Comparison of ENCODE assay signal across 8 cellular contexts in the genomic region with DNA sequence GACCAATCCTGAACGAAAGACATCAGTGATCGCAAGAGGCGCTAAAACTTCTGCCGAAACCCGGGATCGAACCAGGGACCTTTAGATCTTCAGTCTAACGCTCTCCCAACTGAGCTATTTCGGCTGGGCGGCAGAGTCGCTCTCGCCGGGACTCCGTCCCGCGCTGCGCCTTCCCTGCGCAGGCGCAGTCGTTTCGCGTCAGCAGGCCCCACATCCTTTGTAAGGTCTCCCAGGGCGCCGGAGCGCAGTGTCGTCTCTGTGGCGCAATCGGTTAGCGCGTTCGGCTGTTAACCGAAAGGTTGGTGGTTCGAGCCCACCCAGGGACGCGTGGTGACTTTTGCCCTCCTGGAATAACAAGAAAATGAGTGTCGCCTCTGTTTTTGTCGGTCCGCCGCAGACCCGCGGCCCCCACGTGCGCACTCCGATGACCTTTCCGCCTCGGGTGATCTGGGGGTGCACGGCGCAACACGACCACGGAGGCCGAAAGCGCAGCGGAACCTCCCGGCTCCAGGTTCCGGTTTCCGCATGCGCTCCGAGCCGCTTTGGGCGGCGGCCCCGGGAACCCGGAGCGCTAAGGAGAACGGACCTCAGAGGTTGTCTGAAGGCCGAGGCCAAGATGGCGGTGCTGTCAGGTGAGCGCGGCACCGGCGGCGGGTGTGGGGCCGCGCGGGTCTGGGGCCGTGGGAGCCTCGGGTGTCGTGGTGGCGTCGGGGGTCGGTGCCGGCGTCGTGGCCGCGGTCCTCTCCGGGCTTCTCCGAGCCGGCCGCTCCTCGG. TPM values are rescaled to one million over a fixed set of nuclear protein-coding genes. Genes with fewer than 3 reads are reported as not detected.
A peak's percentile ranks its signal among the peaks of the same experiment; 100 is the strongest.
DNase-seq lines count a peak whose midpoint lies in the region; ATAC-seq and TF ChIP-seq lines count a peak whose summit lies in the region.

Gene NDUFS7, plus strand, starts transcription at position 597 of the 774 bp plus-strand sequence. Its CDS starts 20 bp downstream, at position 617.

- peaks cover 0 to 2% (median 0%) of the 10 kb centered on the region in 3 donors for H3K36me3 Mint-ChIP-seq in immature natural killer cell

- BruUV-seq in mammary epithelial cell (replicated peaks; lab: Mats Ljungman, UMichigan), result TSS peak; percentile 41

- peak within 1 kb of the TSS; percentile 92 to 100 (median 97) for H3K27ac Mint-ChIP-seq in immature natural killer cell

- peak within 1 kb of the TSS; percentile 83 for H3K9ac ChIP-seq in mammary epithelial cell (ENCODE audit: insufficient read depth, low read length)

- peak; percentile 81 for ATAC-seq in GM18909 (IDR thresholded peaks at IDR 0.05; ENCODE audit: poor library complexity, unreplicated experiment)
- peak; percentile 73 for ATAC-seq in HG03159 (IDR thresholded peaks at IDR 0.05; ENCODE audit: unreplicated experiment)

- H3K4me1 Mint-ChIP-seq in immature natural killer cell, result peaks cover 24% of the 10 kb centered on the region in 2 donors

- H3K9me3 Mint-ChIP-seq in immature natural killer cell, result peaks cover 0 to 5% (median 4%) of the 10 kb centered on the region in 6 donors

- H3K27me3 ChIP-seq in WERI-Rb-1 (ENCODE audit: insufficient read depth, low read depth, severe bottlenecking) (no peaks in the 10 kb centered on the region), mammary epithelial cell (ENCODE audit: insufficient read depth, low read length) (no peaks in the 10 kb centered on the region)

- peak within 1 kb of the TSS; percentile 90 for H3K4me3 ChIP-seq in WERI-Rb-1 (ENCODE audit: low read depth, low read length)
- peak within 1 kb of the TSS; percentile 55 to 99 (median 99) for H3K4me3 ChIP-seq in mammary epithelial cell (replicated peaks in 1 of 3; ENCODE audit: insufficient read depth in 1 of 3, low read depth in 2 of 3, low read length in 3 of 3)

- H2AFZ ChIP-seq in mammary epithelial cell (ENCODE audit: low read depth, low read length), result peak within 1 kb of the TSS; percentile 90

- in situ Hi-C loops in mammary epithelial cell (cut with MboI; ENCODE audit: low sequenced_read_pairs in 2 of 2), result no loop called here

- dilution Hi-C loops in mammary epithelial cell (cut with HindIII; ENCODE audit: low sequenced_read_pairs), result no loop called here

- H3K27ac ChIP-seq in WERI-Rb-1 (peak within 1 kb of the TSS; percentile 90), mammary epithelial cell (ENCODE audit: insufficient read depth, low read depth, low read length) (peak within 1 kb of the TSS; percentile 37)

- no peaks in the 10 kb centered on the region for H4K20me1 ChIP-seq in mammary epithelial cell (ENCODE audit: insufficient read depth, low read length)

- DNase-seq in AG08396 (ENCODE audit: low spot score), result peak; percentile 88
- DNase-seq in NCI-H2227 treated with DMSO at 0.1 percent for 48 hours (lab: John Stamatoyannopoulos, UW), result peak; percentile 86
- DNase-seq in WERI-Rb-1, result peak; percentile 87
- DNase-seq in mammary epithelial cell, result peak; percentile 88
- peak; percentile 94 to 95 (median 94) for DNase-seq in immature natural killer cell
- peak; percentile 57 for DNase-seq in smooth muscle cell of the brain vasculature (ENCODE audit: low read depth, low spot score)

- no peaks in the 10 kb centered on the region for H3K4me1 ChIP-seq in mammary epithelial cell (ENCODE audit: insufficient read depth, low read length)

- peak; percentile 40 for TF ChIP-seq CTCF in WERI-Rb-1 (IDR thresholded peaks at IDR 0.05; ENCODE audit: low read depth, low read length)
- no peak for TF ChIP-seq CTCF in mammary epithelial cell (conservative IDR thresholded peaks at IDR 0.05 in 1 of 2, IDR thresholded peaks at IDR 0.05 in 1 of 2; ENCODE audit: extremely low read depth in 1 of 2, insufficient read depth in 1 of 2, low read depth in 1 of 2, low read length in 2 of 2)

- under 1% methylated on average over 35 of the region's 90 CpGs for WGBS in mammary epithelial cell (ENCODE audit: low coverage, missing lambda C conversion rate)

- H3K4me3 Mint-ChIP-seq in immature natural killer cell, result peak within 1 kb of the TSS; percentile 93 to 98 (median 95)

- H3K79me2 ChIP-seq in mammary epithelial cell (ENCODE audit: insufficient read depth, low read length), result peaks cover 23% of the 10 kb centered on the region

- peaks cover 11% of the 10 kb centered on the region for H3K36me3 ChIP-seq in WERI-Rb-1
- no peaks in the 10 kb centered on the region for H3K36me3 ChIP-seq in mammary epithelial cell (ENCODE audit: insufficient read depth, low read length)

- H3K27me3 Mint-ChIP-seq in immature natural killer cell (ENCODE audit: low read depth in 3 of 3), result peaks cover 12 to 20% (median 18%) of the 10 kb centered on the region in 3 donors

- CTCF ChIA-PET in mammary epithelial cell (lab: Charles Lee; ENCODE audit: low non-redundant PET), result interaction anchor here (0.8 kb wide), 1 partner anchor 81 kb away, joined by 5 read pairs; no protein-coding TSS in a partner anchor

- peak within 1 kb of the TSS; percentile 80 for H3K4me2 ChIP-seq in mammary epithelial cell (ENCODE audit: insufficient read depth, low read depth, low read length)

- H3K9me3 ChIP-seq in WERI-Rb-1 (ENCODE audit: severe bottlenecking) (no peaks in the 10 kb centered on the region), mammary epithelial cell (replicated peaks; ENCODE audit: insufficient read depth, low read length) (no peaks in the 10 kb centered on the region)

- intact Hi-C loops in mammary epithelial cell (cut with micrococcal nuclease), result loop anchor here (1.0 to 2.0 kb wide), 2 partner anchors 24 to 69 kb away; partner anchors contain the start of gene DAZAP1

RNA-seq across cellular contexts. Expression of gene NDUFS7, which starts in this region (rescaled TPM):
- 10 to 100 TPM; 34.3 to 73.6 TPM for total RNA-seq in mammary epithelial cell
- polyA plus RNA-seq in mammary epithelial cell (61.1 TPM), immature natural killer cell (100 to 1,000 TPM; 209 to 227 (median 213) TPM)
- polyA minus RNA-seq in mammary epithelial cell, result 11.9 TPM

Comparison
In these comparisons a context has a peak if more than half of its experiments do, and no peak if none do; other contexts are left out.
1. Peak in every context shown above with its lines: DNase-seq, ATAC-seq, H3K4me3 ChIP-seq and H3K27ac ChIP-seq.